28 cellular contexts compared by ENCODE assay signal in genomic region chr15:48987142-48987541, GRCh38. TPM values are rescaled to one million over a fixed set of nuclear protein-coding genes. Genes with fewer than 3 reads are reported as not detected.
"Had no signal": no experiment of that assay in that cellular context is flagged by ENCODE, and none has a peak within 500 bp of the region (broad histone marks: within the 10 kb centered on the region; RNA-seq: fewer than 3 reads in every experiment).

No MANE protein-coding gene starts in this region.

- H3K9me3 ChIP-seq: colonic mucosa, esophagus squamous epithelium, neutrophil, pancreas, thoracic aorta, tibial nerve, vagina had no signal

- H3K9me3 Mint-ChIP-seq: dendritic cell treated with granulocyte-macrophage colony-stimulating factor and Interleukin-4, amounts not matched to agents 40 ng/mL and 50 ng/mL, for 4 days; immature natural killer cell; memory B cell; natural killer cell; neural crest cell; stimulated activated memory B cell treated with anti-CD40 and anti-IgM and Interleukin-4, amounts not matched to agents 10 μg/mL and 1 μg/mL and 100 μg/mL, for 72 hours had no signal

- H3K4me1 ChIP-seq: colonic mucosa, pancreas had no signal

- FAIRE-seq: endothelial cell of umbilical vein, pancreas had no signal

- H3K27ac Mint-ChIP-seq: dendritic cell treated with granulocyte-macrophage colony-stimulating factor and Interleukin-4, amounts not matched to agents 40 ng/mL and 50 ng/mL, for 4 days; memory B cell; stimulated activated memory B cell treated with anti-CD40 and anti-IgM and Interleukin-4, amounts not matched to agents 10 μg/mL and 1 μg/mL and 100 μg/mL, for 72 hours; stimulated activated naive CD8-positive, alpha-beta T cell treated with anti-CD3 and anti-CD28 coated beads, Interleukin-15, Interleukin-2, amounts not matched to agents 100 ng/mL and 50 ng/mL, for 24 hours had no signal

- H3K4me3 ChIP-seq: colonic mucosa, esophagus squamous epithelium, lung, pancreas, smooth muscle cell, thoracic aorta, tibial nerve, vagina had no signal

- H3K27ac ChIP-seq: colonic mucosa, esophagus squamous epithelium, neutrophil, pancreas, tibial nerve, vagina had no signal

- H3K4me3 Mint-ChIP-seq: dendritic cell treated with granulocyte-macrophage colony-stimulating factor and Interleukin-4, amounts not matched to agents 40 ng/mL and 50 ng/mL, for 4 days; immature natural killer cell; memory B cell; natural killer cell; neural crest cell; stimulated activated memory B cell treated with anti-CD40 and anti-IgM and Interleukin-4, amounts not matched to agents 10 μg/mL and 1 μg/mL and 100 μg/mL, for 72 hours; stimulated activated naive CD8-positive, alpha-beta T cell treated with anti-CD3 and anti-CD28 coated beads, Interleukin-15, Interleukin-2, amounts not matched to agents 100 ng/mL and 50 ng/mL, for 24 hours had no signal

- H3K27me3 ChIP-seq: colonic mucosa, esophagus squamous epithelium, pancreas, tibial nerve, vagina had no signal

- H3K27me3 Mint-ChIP-seq: stimulated activated memory B cell treated with anti-CD40 and anti-IgM and Interleukin-4, amounts not matched to agents 10 μg/mL and 1 μg/mL and 100 μg/mL, for 72 hours had no signal

- H3K4me1 Mint-ChIP-seq: immature natural killer cell, memory B cell, natural killer cell had no signal

- DNase-seq: colonic mucosa; effector CD8-positive, alpha-beta T cell; erythroblast; esophagus squamous epithelium; foreskin melanocyte; glutamatergic neuron; hypothalamus; immature natural killer cell; kidney glomerular epithelial cell; left colon; left ventricle myocardium superior; natural killer cell; pancreas; stimulated activated CD4-positive, alpha-beta T cell treated with anti-CD3 and anti-CD28 coated beads, Interleukin-12 subunit alpha, Interleukin-12 subunit beta, amount 100 ng/mL, for 4 hours; stimulated activated CD4-positive, alpha-beta T cell treated with anti-CD3 and anti-CD28 coated beads, Interleukin-1b, Interleukin-23, amount 100 ng/mL, for 48 hours; stimulated activated CD4-positive, alpha-beta T cell treated with anti-CD3 and anti-CD28 coated beads, Interleukin-4, amount 100 ng/mL, for 1 hour had no signal

RNA-seq across cellular contexts. Expression of gene SHC4, which starts 23.4 kb away (rescaled TPM):
- polyA plus RNA-seq: endothelial cell of umbilical vein had no signal
